Comparison of ENCODE assay signal across 8 cellular contexts in the genomic region with DNA sequence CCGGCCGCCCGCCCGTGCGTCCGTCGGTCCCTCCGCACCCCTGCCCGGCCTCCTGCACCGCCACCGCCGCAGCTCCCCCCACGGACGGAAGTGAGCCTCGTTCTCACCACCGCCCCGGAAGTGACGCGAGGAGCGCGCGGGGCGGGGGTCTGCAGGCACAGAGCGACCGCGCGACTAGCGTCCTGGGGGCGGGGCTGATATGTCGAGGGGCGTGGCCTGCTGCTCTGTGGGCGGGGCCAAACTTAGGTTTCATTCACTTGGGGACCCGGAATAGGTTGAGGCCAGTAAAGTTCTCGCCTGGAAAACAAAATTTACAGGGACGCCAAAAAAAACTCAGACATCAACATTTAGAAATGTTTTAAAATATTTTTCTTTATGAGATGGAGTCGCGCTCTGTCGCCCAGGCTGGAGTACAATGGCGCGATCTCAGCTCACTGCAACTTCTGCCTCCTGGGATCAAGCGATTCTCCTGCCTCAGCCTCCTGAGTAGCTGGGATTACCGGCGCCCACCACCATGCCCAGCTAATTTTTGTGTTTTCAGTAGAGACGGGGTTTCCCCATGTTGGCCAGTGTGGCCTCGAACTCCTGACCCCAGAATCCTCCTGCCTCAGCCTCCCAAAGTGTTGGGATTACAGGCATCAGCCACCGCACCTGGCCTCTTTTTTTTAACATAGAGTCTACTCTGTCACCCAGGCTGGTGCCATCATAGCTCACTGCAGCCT. TPM values are rescaled to one million over a fixed set of nuclear protein-coding genes. Genes with fewer than 3 reads are reported as not detected.
DNase-seq lines count a peak whose midpoint lies in the region; ATAC-seq and TF ChIP-seq lines count a peak whose summit lies in the region.
"Not testable (repeated sequence)": the region's sequence is repeated elsewhere in the genome, so short reads cannot be mapped to it uniquely, and the experiment has no call there.

A gene (minus strand): TSS at position 99 of the 722 bp plus-strand sequence. CDS start 3,930 bp downstream, outside the sequence.

- peak; percentile 72 for DNase-seq in GF-D8 (lab: John Stamatoyannopoulos, UW)
- DNase-seq in NCI-H146 treated with DMSO at 0.1 percent for 48 hours (lab: John Stamatoyannopoulos, UW; ENCODE audit: unreplicated experiment), result peak; percentile 45
- peak; percentile 88 to 96 (median 93) for DNase-seq in T-helper 1 cell
- DNase-seq in activated naive CD8-positive, alpha-beta T cell treated with anti-CD3 and anti-CD28 coated beads, Interleukin-2, amount 50 U/mL, for 24 hours, result peak; percentile 97
- DNase-seq in glutamatergic neuron, result peak; percentile 93
- peak; percentile 92 for DNase-seq in omental fat pad (ENCODE audit: low spot score)
- peak; percentile 94 for DNase-seq in superior temporal gyrus (ENCODE audit: extremely low spot score)

- peak; percentile 80 for ATAC-seq in HG02642 (IDR thresholded peaks at IDR 0.05; ENCODE audit: poor library complexity, unreplicated experiment)
- ATAC-seq in activated naive CD8-positive, alpha-beta T cell treated with anti-CD3 and anti-CD28 coated beads, Interleukin-2, amount 50 U/mL, for 24 hours, result peak; percentile 70
- peak; percentile 94 for ATAC-seq in omental fat pad (ENCODE audit: low FRiP score)

- H3K27me3 Mint-ChIP-seq in activated naive CD8-positive, alpha-beta T cell treated with anti-CD3 and anti-CD28 coated beads, Interleukin-2, amount 50 U/mL, for 24 hours; glutamatergic neuron (ENCODE audit: unreplicated experiment): not testable (repeated sequence)

- TF ChIP-seq CTCF in glutamatergic neuron (IDR thresholded peaks at IDR 0.05; ENCODE audit: partially characterized antibody, unreplicated experiment); omental fat pad (IDR thresholded peaks at IDR 0.05): not testable (repeated sequence)

- peak within 1 kb of the TSS; percentile 89 for H3K27ac Mint-ChIP-seq in activated naive CD8-positive, alpha-beta T cell treated with anti-CD3 and anti-CD28 coated beads, Interleukin-2, amount 50 U/mL, for 24 hours
- peak within 1 kb of the TSS; percentile 85 for H3K27ac Mint-ChIP-seq in glutamatergic neuron (ENCODE audit: unreplicated experiment)

- H3K4me1 Mint-ChIP-seq in activated naive CD8-positive, alpha-beta T cell treated with anti-CD3 and anti-CD28 coated beads, Interleukin-2, amount 50 U/mL, for 24 hours, result peaks cover 29% of the 10 kb centered on the region
- peaks cover 26% of the 10 kb centered on the region for H3K4me1 Mint-ChIP-seq in glutamatergic neuron (ENCODE audit: low read depth, unreplicated experiment)

- not testable (repeated sequence) for H3K9me3 Mint-ChIP-seq in activated naive CD8-positive, alpha-beta T cell treated with anti-CD3 and anti-CD28 coated beads, Interleukin-2, amount 50 U/mL, for 24 hours; glutamatergic neuron (ENCODE audit: unreplicated experiment)

- peak within 1 kb of the TSS; percentile 92 for H3K4me3 Mint-ChIP-seq in activated naive CD8-positive, alpha-beta T cell treated with anti-CD3 and anti-CD28 coated beads, Interleukin-2, amount 50 U/mL, for 24 hours
- peak within 1 kb of the TSS; percentile 99 for H3K4me3 Mint-ChIP-seq in glutamatergic neuron (ENCODE audit: unreplicated experiment)

- not testable (repeated sequence) for H3K36me3 Mint-ChIP-seq in activated naive CD8-positive, alpha-beta T cell treated with anti-CD3 and anti-CD28 coated beads, Interleukin-2, amount 50 U/mL, for 24 hours (ENCODE audit: low read depth); glutamatergic neuron (ENCODE audit: unreplicated experiment)

RNA-seq across cellular contexts. Expression of the gene that starts here (rescaled TPM):
- total RNA-seq in glutamatergic neuron (ENCODE audit: unreplicated experiment) (75.1 TPM), omental fat pad (100 to 1,000 TPM in 1 of 4 donors, 10 to 100 TPM in 3; 70.1 to 117 (median 87.8) TPM)

Comparison
In these comparisons a context has a peak if more than half of its experiments do, and no peak if none do; other contexts are left out.
1. Peak in every context shown above with its lines: DNase-seq and ATAC-seq.
2. DNase-seq: peak in every context shown above with its lines; median percentile 97 in activated naive CD8-positive, alpha-beta T cell treated with anti-CD3 and anti-CD28 coated beads, Interleukin-2, amount 50 U/mL, for 24 hours; 94 in superior temporal gyrus; 93 in T-helper 1 cell; 93 in glutamatergic neuron; 92 in omental fat pad; 72 in GF-D8; 45 in NCI-H146 treated with DMSO at 0.1 percent for 48 hours.